Comparison of ENCODE assay signal across 20 cellular contexts in the genomic region with DNA sequence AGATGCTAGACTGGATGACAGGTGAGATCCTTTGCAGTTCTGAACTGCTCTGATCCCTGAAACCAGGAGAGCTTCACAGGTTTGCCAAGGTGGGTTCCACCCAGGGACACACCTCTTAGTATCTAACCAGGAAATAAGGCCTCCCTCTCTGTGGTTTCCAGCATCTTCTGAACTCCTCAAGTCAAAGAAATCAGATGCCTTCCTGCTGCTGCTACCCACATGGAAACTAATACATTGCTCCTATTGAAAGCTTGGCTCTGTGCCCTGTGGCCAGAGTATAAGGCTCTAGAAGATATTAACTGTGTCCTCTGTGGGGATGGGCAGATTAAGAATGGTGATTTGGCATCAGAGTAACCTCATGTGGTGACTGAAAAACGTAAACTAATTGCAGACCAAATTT.
DNase-seq lines count a peak whose midpoint lies in the region; ATAC-seq lines count a peak whose summit lies in the region.
"Had no signal": no experiment of that assay in that cellular context is flagged by ENCODE, and none has a peak within 500 bp of the region (broad histone marks: within the 10 kb centered on the region; RNA-seq: fewer than 3 reads in every experiment).

No MANE protein-coding gene starts in this region.

- no peaks in the 10 kb centered on the region for H3K27me3 Mint-ChIP-seq in T-helper 2 cell treated with Interferon-gamma antibody and Interleukin-4, amounts not matched to agents 5 μg/mL and 100 μg/mL, for 36 hours (ENCODE audit: low read depth)
- H3K27me3 Mint-ChIP-seq: activated B cell treated with CpG ODN at 0.5 μM for 24 hours, memory B cell, type B pancreatic cell had no signal

- peaks cover 9% of the 10 kb centered on the region for H3K36me3 Mint-ChIP-seq in T-helper 2 cell treated with Interferon-gamma antibody and Interleukin-4, amounts not matched to agents 5 μg/mL and 100 μg/mL, for 36 hours (ENCODE audit: low read depth)
- H3K36me3 Mint-ChIP-seq: type B pancreatic cell had no signal

- peak overlapping the region; percentile 12 for H3K27ac Mint-ChIP-seq in T-helper 2 cell treated with Interferon-gamma antibody and Interleukin-4, amounts not matched to agents 5 μg/mL and 100 μg/mL, for 36 hours
- H3K27ac Mint-ChIP-seq: activated B cell treated with CpG ODN at 0.5 μM for 24 hours, GM23338, HFFc6, type B pancreatic cell had no signal

- H3K9me3 Mint-ChIP-seq in T-helper 2 cell treated with Interferon-gamma antibody and Interleukin-4, amounts not matched to agents 5 μg/mL and 100 μg/mL, for 36 hours = peaks cover 18% of the 10 kb centered on the region
- H3K9me3 Mint-ChIP-seq: HFFc6 had no signal

- no peak for ATAC-seq in activated CD4-positive, CD25-positive, alpha-beta regulatory T cell treated with anti-CD3 and anti-CD28 coated beads, Interleukin-2, amount 50 U/mL, for 24 hours
- ATAC-seq: activated naive CD4-positive, alpha-beta T cell treated with anti-CD3 and anti-CD28 coated beads, Interleukin-2, amount 50 U/mL, for 72 hours; GM23338 had no signal

- H3K4me1 Mint-ChIP-seq in T-helper 2 cell treated with Interferon-gamma antibody and Interleukin-4, amounts not matched to agents 5 μg/mL and 100 μg/mL, for 36 hours (ENCODE audit: low read depth) = peaks cover 28% of the 10 kb centered on the region
- H3K4me1 Mint-ChIP-seq: GM23338 had no signal

- DNase-seq in NCI-H2196 (lab: John Stamatoyannopoulos, UW; ENCODE audit: unreplicated experiment) (peak; percentile 9), NCI-H2196 treated with DMSO at 0.1 percent for 48 hours (lab: John Stamatoyannopoulos, UW; ENCODE audit: unreplicated experiment) (no peak), DMS79 treated with DMSO at 0.1 percent for 48 hours (lab: John Stamatoyannopoulos, UW) (peak; percentile 66), fibroblast of peridontal ligament (ENCODE audit: extremely low read depth) (peak; percentile 12), mesenteric fat pad (ENCODE audit: low spot score) (no peak), COLO668 (lab: John Stamatoyannopoulos, UW; ENCODE audit: unreplicated experiment) (no peak)
- DNase-seq in T-helper 2 cell treated with Interferon-gamma antibody and Interleukin-4, amounts not matched to agents 5 μg/mL and 100 μg/mL, for 36 hours (ENCODE audit: low spot score) = no peak
- DNase-seq: activated B cell treated with CpG ODN at 0.5 μM for 24 hours; DMS53; effector CD8-positive, alpha-beta T cell; HFFc6; NCI-H1694 treated with DMSO at 0.1 percent for 48 hours; NCI-H2171 treated with DMSO at 0.1 percent for 48 hours; NCI-H526; occipital lobe had no signal

- no peak overlapping the region for H3K4me3 Mint-ChIP-seq in T-helper 2 cell treated with Interferon-gamma antibody and Interleukin-4, amounts not matched to agents 5 μg/mL and 100 μg/mL, for 36 hours
- H3K4me3 Mint-ChIP-seq: activated B cell treated with CpG ODN at 0.5 μM for 24 hours, GM23338, HFFc6, memory B cell, type B pancreatic cell had no signal

Comparison
In these comparisons a context has a peak if more than half of its experiments do, and no peak if none do; other contexts are left out.
1. DNase-seq: peak in NCI-H2196 (single experiment), DMS79 treated with DMSO at 0.1 percent for 48 hours (single experiment) and fibroblast of peridontal ligament (single experiment); none in NCI-H2196 treated with DMSO at 0.1 percent for 48 hours (single experiment), T-helper 2 cell treated with Interferon-gamma antibody and Interleukin-4, amounts not matched to agents 5 μg/mL and 100 μg/mL, for 36 hours (single experiment), mesenteric fat pad (single experiment) and COLO668 (single experiment).